In genomic region chr9:73151653-73152382, GRCh38 we compare ENCODE assay signal across 8 cellular contexts. TPM values are rescaled to one million over a fixed set of nuclear protein-coding genes. Genes with fewer than 3 reads are reported as not detected.
DNase-seq lines count a peak whose midpoint lies in the region; ATAC-seq and TF ChIP-seq lines count a peak whose summit lies in the region.

Gene ANXA1, plus strand, starts transcription at chr9:73151865. Its CDS starts 6,671 bp downstream, at chr9:73158536.

- peak within 1 kb of the TSS; percentile 71 for H3K4me3 Mint-ChIP-seq in activated CD8-positive, alpha-beta T cell treated with anti-CD3 and anti-CD28 coated beads for 36 hours

- H3K4me1 ChIP-seq in ACC112 (ENCODE audit: control insufficient read depth, insufficient read depth, low read length, unreplicated experiment), result peaks cover 57% of the 10 kb centered on the region
- peaks cover 17% of the 10 kb centered on the region for H3K4me1 ChIP-seq in psoas muscle

- no peaks in the 10 kb centered on the region for H3K27me3 ChIP-seq in ACC112 (ENCODE audit: insufficient read depth, low read length)
- H3K27me3 ChIP-seq in psoas muscle (ENCODE audit: insufficient read depth in 3 of 3, low read length in 2 of 3), result no peaks in the 10 kb centered on the region

- H3K4me3 ChIP-seq in ACC112 (ENCODE audit: low read depth, low read length) (peak within 1 kb of the TSS; percentile 94), psoas muscle (peak within 1 kb of the TSS; percentile 65)

- H2AFZ ChIP-seq in ACC112 (ENCODE audit: low read length, unreplicated experiment), result no peak within 1 kb of the TSS

- H3K9me3 ChIP-seq in psoas muscle, result no peaks in the 10 kb centered on the region

- DNase-seq in HT-29 (ENCODE audit: low spot score) (peak; percentile 88), foreskin melanocyte (peak; percentile 25), psoas muscle (no peak), GDM1 (lab: John Stamatoyannopoulos, UW) (no peak), NCI-H146 (lab: John Stamatoyannopoulos, UW) (no peak), NCI-H1417 (lab: John Stamatoyannopoulos, UW) (no peak)
- no peak for DNase-seq in activated CD8-positive, alpha-beta T cell treated with anti-CD3 and anti-CD28 coated beads for 36 hours

- H3K27me3 Mint-ChIP-seq in activated CD8-positive, alpha-beta T cell treated with anti-CD3 and anti-CD28 coated beads for 36 hours, result no peaks in the 10 kb centered on the region

- POLR2A ChIA-PET in activated CD8-positive, alpha-beta T cell treated with anti-CD3 and anti-CD28 coated beads for 36 hours (lab: Charles Lee), result interaction anchor here (1.6 kb wide), 1 partner anchor 17 kb away, joined by 5 read pairs; no protein-coding TSS in a partner anchor

- peak within 1 kb of the TSS; percentile 95 for H3K27ac ChIP-seq in ACC112 (ENCODE audit: low read depth, low read length)
- H3K27ac ChIP-seq in psoas muscle, result peak within 1 kb of the TSS; percentile 58

- WGBS in psoas muscle, 3 donors, result 14 to 23% (median 21%) methylated on average over 1 of the region's 1 CpG

- intact Hi-C loops in activated CD8-positive, alpha-beta T cell treated with anti-CD3 and anti-CD28 coated beads for 36 hours (cut with micrococcal nuclease), result no loop called here
- intact Hi-C loops in psoas muscle (cut with DNase I), result no loop called here

- H3K4me1 Mint-ChIP-seq in activated CD8-positive, alpha-beta T cell treated with anti-CD3 and anti-CD28 coated beads for 36 hours (ENCODE audit: low read depth), result peaks cover 79% of the 10 kb centered on the region

- H3K27ac Mint-ChIP-seq in activated CD8-positive, alpha-beta T cell treated with anti-CD3 and anti-CD28 coated beads for 36 hours, result peak within 1 kb of the TSS; percentile 93

- H3K36me3 Mint-ChIP-seq in activated CD8-positive, alpha-beta T cell treated with anti-CD3 and anti-CD28 coated beads for 36 hours (ENCODE audit: low read depth), result peaks cover 6% of the 10 kb centered on the region

- H3K9me3 Mint-ChIP-seq in activated CD8-positive, alpha-beta T cell treated with anti-CD3 and anti-CD28 coated beads for 36 hours, result no peaks in the 10 kb centered on the region

- no peak for TF ChIP-seq CTCF in activated CD8-positive, alpha-beta T cell treated with anti-CD3 and anti-CD28 coated beads for 36 hours (IDR thresholded peaks at IDR 0.05)
- no peak for TF ChIP-seq CTCF in psoas muscle (IDR thresholded peaks at IDR 0.05)

- ATAC-seq in activated CD8-positive, alpha-beta T cell treated with anti-CD3 and anti-CD28 coated beads for 36 hours, result no peak
- ATAC-seq in psoas muscle, result peak in 3 of 4 donors; percentile 65 to 75 (median 67)

- peaks cover 57% of the 10 kb centered on the region for H3K79me2 ChIP-seq in ACC112 (ENCODE audit: control insufficient read depth, insufficient read depth, low read length, unreplicated experiment)

- CTCF ChIA-PET in activated CD8-positive, alpha-beta T cell treated with anti-CD3 and anti-CD28 coated beads for 36 hours (lab: Charles Lee), result interaction anchor here (2.0 to 3.0 kb wide), 3 partner anchors 16 to 44 kb away, joined by 7 to 11 read pairs (median 10); no protein-coding TSS in a partner anchor

- H3K36me3 ChIP-seq in ACC112 (ENCODE audit: insufficient read depth, low read length) (peaks cover 29% of the 10 kb centered on the region), psoas muscle (ENCODE audit: insufficient read depth in 1 of 2, low read depth in 1 of 2) (no peaks in the 10 kb centered on the region)

RNA-seq across cellular contexts. Expression of gene ANXA1, which starts in this region (rescaled TPM):
- 171 and 192 TPM in 2 replicates for total RNA-seq in HT-29 (2014; rRNA removed; shearing (Covaris generic))
- 10 to 100 TPM; 33.5 to 36.5 TPM for total RNA-seq in activated CD8-positive, alpha-beta T cell treated with anti-CD3 and anti-CD28 coated beads for 36 hours
- 10 to 100 TPM; 20.7 to 29.5 (median 25.6) TPM for total RNA-seq in psoas muscle
- 10 to 100 TPM; 23.9 to 60.8 (median 33.8) TPM for polyA plus RNA-seq in psoas muscle

Comparison
In these comparisons a context has a peak if more than half of its experiments do, and no peak if none do; other contexts are left out.
1. DNase-seq: peak in HT-29 (single experiment) and foreskin melanocyte (single experiment); none in activated CD8-positive, alpha-beta T cell treated with anti-CD3 and anti-CD28 coated beads for 36 hours (single experiment), psoas muscle (0 of 2), GDM1 (single experiment), NCI-H146 (single experiment) and NCI-H1417 (0 of 3).